11 cellular contexts compared by ENCODE assay signal in the genomic region with DNA sequence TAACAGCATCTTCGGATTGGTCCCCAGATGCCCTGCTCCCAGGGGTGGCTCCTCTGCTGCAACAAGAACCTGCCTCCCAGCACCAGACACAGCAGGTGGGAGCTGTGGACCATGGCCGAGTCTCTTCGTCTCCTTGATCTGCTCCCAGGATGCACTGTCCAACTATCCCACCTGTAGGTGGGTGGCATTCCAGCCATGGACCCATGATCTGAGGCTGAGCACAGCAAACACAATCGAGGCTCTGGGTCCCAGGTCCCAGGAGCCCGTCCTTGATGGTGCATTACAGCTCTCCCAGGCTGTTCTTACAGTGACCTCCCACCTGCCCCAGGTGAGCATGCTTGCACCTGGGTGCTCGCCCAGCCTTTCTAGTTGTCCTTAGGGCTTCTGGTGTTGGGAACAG. TPM values are rescaled to one million over a fixed set of nuclear protein-coding genes. Genes with fewer than 3 reads are reported as not detected.
DNase-seq lines count a peak whose midpoint lies in the region; ATAC-seq, FAIRE-seq and TF ChIP-seq lines count a peak whose summit lies in the region.
"Had no signal": no experiment of that assay in that cellular context is flagged by ENCODE, and none has a peak within 500 bp of the region (broad histone marks: within the 10 kb centered on the region; RNA-seq: fewer than 3 reads in every experiment).

No MANE protein-coding gene starts in this region.

- in situ Hi-C loops in K562 (cut with MboI), result no loop called here

- peak overlapping the region; percentile 98 for H3K27ac Mint-ChIP-seq in CD8-positive, alpha-beta T cell
- no peak overlapping the region for H3K27ac Mint-ChIP-seq in nephron progenitor cell

- H3K4me3 Mint-ChIP-seq in CD8-positive, alpha-beta T cell, result peak overlapping the region; percentile 98
- H3K4me3 Mint-ChIP-seq in nephron progenitor cell, result peak overlapping the region; percentile 91

- no peak for TF ChIP-seq CTCF in CD8-positive, alpha-beta T cell (IDR thresholded peaks at IDR 0.05)
- TF ChIP-seq CTCF in KMS-11 (conservative IDR thresholded peaks at IDR 0.05; ENCODE audit: low read depth, low read length), result no peak
- TF ChIP-seq CTCF in K562 (IDR thresholded peaks at IDR 0.05 in 2 of 3, conservative IDR thresholded peaks at IDR 0.05 in 1 of 3; ENCODE audit: insufficient read depth in 2 of 3, low read depth in 1 of 3, low read length in 3 of 3), result no peak
- TF ChIP-seq CTCF in nephron progenitor cell (IDR thresholded peaks at IDR 0.05), result no peak

- no peaks in the 10 kb centered on the region for H3K27me3 Mint-ChIP-seq in CD8-positive, alpha-beta T cell (ENCODE audit: low read depth)
- no peaks in the 10 kb centered on the region for H3K27me3 Mint-ChIP-seq in nephron progenitor cell (ENCODE audit: low read depth, poor library complexity)

- no peaks in the 10 kb centered on the region for H3K9me1 ChIP-seq in K562 (ENCODE audit: control insufficient read depth, insufficient read depth, low read length)

- TF ChIP-seq POLR2A in K562 (conservative IDR thresholded peaks at IDR 0.05) (no peak), GM18505 (IDR thresholded peaks at IDR 0.05; ENCODE audit: borderline replicate concordance, extremely low read depth, insufficient read depth, insufficient read length) (no peak)

- H3K36me3 ChIP-seq in CD8-positive, alpha-beta T cell (ENCODE audit: insufficient read depth, low read length), result no peaks in the 10 kb centered on the region
- no peaks in the 10 kb centered on the region for H3K36me3 ChIP-seq in KMS-11 (ENCODE audit: insufficient read depth)
- no peaks in the 10 kb centered on the region for H3K36me3 ChIP-seq in K562 (ENCODE audit: control insufficient read depth, insufficient read depth, low read length)
- H3K36me3 ChIP-seq: prostate gland had no signal

- no peak for TF ChIP-seq RAD21 in K562 (CRISPR knock-in tag; conservative IDR thresholded peaks at IDR 0.05 in 1 of 2, IDR thresholded peaks at IDR 0.05 in 1 of 2)

- H3K36me3 Mint-ChIP-seq in CD8-positive, alpha-beta T cell, result peaks cover 4% of the 10 kb centered on the region
- H3K36me3 Mint-ChIP-seq in nephron progenitor cell (ENCODE audit: low read depth), result no peaks in the 10 kb centered on the region

- H3K4me1 Mint-ChIP-seq in CD8-positive, alpha-beta T cell (ENCODE audit: low read depth), result peaks cover 30% of the 10 kb centered on the region
- peaks cover 22% of the 10 kb centered on the region for H3K4me1 Mint-ChIP-seq in nephron progenitor cell

- H3K4me2 ChIP-seq in KMS-11, result peak overlapping the region; percentile 100; the same call in 1 of the 2 replicates
- H3K4me2 ChIP-seq in K562 (ENCODE audit: insufficient read depth, low read length), result peak overlapping the region; percentile 99

- H3K4me3 ChIP-seq in CD8-positive, alpha-beta T cell (ENCODE audit: low read depth, low read length), result no peak overlapping the region
- no peak overlapping the region for H3K4me3 ChIP-seq in KMS-11 (IDR thresholded peaks at IDR 0.05; ENCODE audit: insufficient read depth, low read depth, low read length)
- H3K4me3 ChIP-seq in K562, result no peak overlapping the region

- H3K27ac ChIP-seq in CD8-positive, alpha-beta T cell (ENCODE audit: low read depth, low read length), result no peak overlapping the region
- H3K27ac ChIP-seq in KMS-11 (no peak overlapping the region), K562 (ENCODE audit: extremely low read depth, low read depth, low read length) (no peak overlapping the region)

- ATAC-seq in CD8-positive, alpha-beta T cell, result no peak
- no peak for ATAC-seq in K562
- ATAC-seq in GM18505 (IDR thresholded peaks at IDR 0.05; ENCODE audit: unreplicated experiment), result no peak

- no peaks in the 10 kb centered on the region for H3K9me3 ChIP-seq in CD8-positive, alpha-beta T cell (ENCODE audit: low read length)
- H3K9me3 ChIP-seq in K562 (replicated peaks; ENCODE audit: control insufficient read depth, insufficient read depth, low read depth, low read length), result no peaks in the 10 kb centered on the region
- H3K9me3 ChIP-seq: prostate gland had no signal

- H3K79me2 ChIP-seq in KMS-11 (ENCODE audit: insufficient read depth, low read depth), result peaks cover 6% of the 10 kb centered on the region; the same call in 1 of the 2 replicates
- H3K79me2 ChIP-seq in K562 (ENCODE audit: control insufficient read depth, insufficient read depth, low read length), result peaks cover 13% of the 10 kb centered on the region; the same call in 2 of the 3 replicates

- no peak for DNase-seq in CD8-positive, alpha-beta T cell
- DNase-seq in K562 (ENCODE audit: extremely low read depth in 1 of 4, low spot score in 3 of 4), result no peak
- no peak for DNase-seq in nephron progenitor cell
- DNase-seq in AG08395 (ENCODE audit: low spot score), result no peak
- no peak for DNase-seq in OCI-M2 (lab: John Stamatoyannopoulos, UW; ENCODE audit: unreplicated experiment)
- DNase-seq in KG1 (lab: John Stamatoyannopoulos, UW), result no peak

- POLR2A ChIA-PET in CD8-positive, alpha-beta T cell (lab: Charles Lee), result interaction anchor here (0.6 to 1.5 kb wide), 2 partner anchors 17 to 51 kb away, joined by 4 to 14 read pairs; partner anchors contain the start of gene ZNF497
- POLR2A ChIA-PET in K562 (lab: Yijun Ruan, JAX), result interaction anchor here (0.6 to 1.8 kb wide), 3 partner anchors 15 to 132 kb away, joined by 3 to 13 read pairs (median 6); partner anchors contain the start of gene ZNF497

- no peak overlapping the region for H3K9ac ChIP-seq in KMS-11
- H3K9ac ChIP-seq in K562 (ENCODE audit: insufficient read depth in 1 of 2, low read depth in 2 of 2, low read length in 2 of 2), result peak overlapping the region in 1 of 2 experiments; percentile 93; a peak in 2 of 4 replicates

- no peaks in the 10 kb centered on the region for H3K9me3 Mint-ChIP-seq in CD8-positive, alpha-beta T cell
- no peaks in the 10 kb centered on the region for H3K9me3 Mint-ChIP-seq in nephron progenitor cell

- peaks cover 23% of the 10 kb centered on the region for H3K4me1 ChIP-seq in CD8-positive, alpha-beta T cell (ENCODE audit: insufficient read depth, low read length)
- H3K4me1 ChIP-seq in KMS-11 (ENCODE audit: low read depth, poor library complexity, severe bottlenecking) (peaks cover 14% of the 10 kb centered on the region), K562 (replicated peaks in 1 of 2; ENCODE audit: control insufficient read depth in 2 of 2, insufficient read depth in 2 of 2, low read length in 2 of 2) (peaks cover 9 to 34% of the 10 kb centered on the region in 2 experiments; a peak in 3 of 5 replicates)

- no peak for TF ChIP-seq EP300 in K562 (IDR thresholded peaks at IDR 0.05; ENCODE audit: low read length)

- intact Hi-C loops in CD8-positive, alpha-beta T cell (cut with DNase I, micrococcal nuclease), result no loop called here
- intact Hi-C loops in K562 (cut with micrococcal nuclease), result no loop called here

- no peaks in the 10 kb centered on the region for H3K27me3 ChIP-seq in CD8-positive, alpha-beta T cell (ENCODE audit: insufficient read depth, low read length)
- no peaks in the 10 kb centered on the region for H3K27me3 ChIP-seq in KMS-11 (ENCODE audit: insufficient read depth, low read depth)
- no peaks in the 10 kb centered on the region for H3K27me3 ChIP-seq in K562 (ENCODE audit: control insufficient read depth in 2 of 2, insufficient read depth in 2 of 2, low read length in 2 of 2)

- 58% methylated on average over 6 of the region's 6 CpGs for WGBS in K562 (ENCODE audit: insufficient coverage, low coverage, missing lambda C conversion rate)

- no peaks in the 10 kb centered on the region for H4K20me1 ChIP-seq in KMS-11 (ENCODE audit: insufficient read depth)
- no peaks in the 10 kb centered on the region for H4K20me1 ChIP-seq in K562 (replicated peaks; ENCODE audit: control insufficient read depth, insufficient read depth, low read length)

- BruUV-seq in K562 (replicated peaks; lab: Mats Ljungman, UMichigan), result no TSS peak

- no peak for FAIRE-seq in K562 (lab: Jason Lieb, UNC)
- FAIRE-seq: islet of Langerhans had no signal

- CTCF ChIA-PET in CD8-positive, alpha-beta T cell (lab: Charles Lee), result interaction anchor here (1.3 kb wide), 1 partner anchor 23 kb away, joined by 4 read pairs; no protein-coding TSS in a partner anchor
- CTCF ChIA-PET in K562 (lab: Yijun Ruan, JAX; ENCODE audit: low intra/inter-chr PET ratio), result no interaction called here

- no peak overlapping the region for H2AFZ ChIP-seq in KMS-11 (ENCODE audit: low read depth)
- H2AFZ ChIP-seq in K562 (ENCODE audit: low read depth, low read length), result no peak overlapping the region

RNA-seq across cellular contexts. Expression of gene ZNF837, which starts 1.6 kb away (rescaled TPM):
- 1 to 10 TPM; 1.2 to 1.3 TPM for total RNA-seq in CD8-positive, alpha-beta T cell
- 1.00 TPM in 1 of 2 replicates, not detected in the other for total RNA-seq in K562 (2011; cell fraction: chromatin; rRNA removed; ENCODE audit: low replicate concordance)
- total RNA-seq in K562 (2011; cell fraction: nucleolus; rRNA removed), result 0.83 and 1.1 TPM in 2 replicates
- 0.31 and 0.37 TPM in 2 replicates for total RNA-seq in K562 (2011; cell fraction: nucleoplasm; rRNA removed)
- total RNA-seq in K562 (2014; rRNA removed) (1.8 and 2.1 TPM in 2 replicates), K562 (2014; rRNA removed; fragmentation: Illumina TruSeq; extraction: Trizol) (not detected in 2 replicates), K562 (2015; rRNA removed; fragmentation: Illumina TruSeq; extraction: Trizol) (0.11 TPM in 2 replicates), K562 (2021) (0.54 and 1.2 TPM in 2 replicates)
- polyA plus RNA-seq in K562 (2011; rRNA removed) (0.21 and 0.28 TPM in 2 replicates), K562 (2014; fragmentation: Illumina TruSeq; extraction: Trizol) (0.10 TPM in 1 of 2 replicates, not detected in the other), K562 (2014; fragmentation: Nextera tagmentation; extraction: Ambion mirVana) (not detected), K562 (2014; rRNA removed) (0.57 and 0.73 TPM in 2 replicates)
- polyA plus RNA-seq in K562 (2011; cell fraction: cytosol; rRNA removed), result 0.55 and 3.2 TPM in 2 replicates
- 0.62 and 1.3 TPM in 2 replicates for polyA plus RNA-seq in K562 (2011; cell fraction: nucleus; rRNA removed)
- 0.43 and 1.1 TPM in 2 replicates for polyA plus RNA-seq in K562 (2012)
- not detected in 2 replicates for polyA minus RNA-seq in K562 (2011; rRNA and poly(A)+ RNA removed)
- polyA minus RNA-seq in K562 (2011; cell fraction: cytosol; rRNA and poly(A)+ RNA removed), result 0.67 and 1.1 TPM in 2 replicates
- polyA minus RNA-seq in K562 (2011; cell fraction: nucleus; rRNA and poly(A)+ RNA removed), result 0.44 and 0.54 TPM in 2 replicates

RNA-seq across cellular contexts. Expression of gene RPS5, which starts 7.8 kb away (rescaled TPM):
- 1,000 to 10,000 TPM; 1,884 to 1,887 TPM for total RNA-seq in CD8-positive, alpha-beta T cell
- 345 and 934 TPM in 2 replicates for total RNA-seq in K562 (2011; cell fraction: chromatin; rRNA removed; ENCODE audit: low replicate concordance)
- total RNA-seq in K562 (2011; cell fraction: nucleolus; rRNA removed), result 1,499 and 1,711 TPM in 2 replicates
- 1,436 and 2,256 TPM in 2 replicates for total RNA-seq in K562 (2011; cell fraction: nucleoplasm; rRNA removed)
- total RNA-seq in K562 (2014; rRNA removed), result 3,570 and 3,842 TPM in 2 replicates
- total RNA-seq in K562 (2014; rRNA removed; fragmentation: Illumina TruSeq; extraction: Trizol), result 800 and 1,228 TPM in 2 replicates
- total RNA-seq in K562 (2015; rRNA removed; fragmentation: Illumina TruSeq; extraction: Trizol), result 1,556 and 1,583 TPM in 2 replicates
- 2,248 and 2,336 TPM in 2 replicates for total RNA-seq in K562 (2021)
- polyA plus RNA-seq in K562 (2011; rRNA removed), result 3,238 and 3,879 TPM in 2 replicates
- 6,312 and 9,379 TPM in 2 replicates for polyA plus RNA-seq in K562 (2011; cell fraction: cytosol; rRNA removed)
- polyA plus RNA-seq in K562 (2011; cell fraction: nucleus; rRNA removed), result 1,727 and 2,219 TPM in 2 replicates
- 2,682 and 3,255 TPM in 2 replicates for polyA plus RNA-seq in K562 (2012)
- 1,865 and 2,679 TPM in 2 replicates for polyA plus RNA-seq in K562 (2014; fragmentation: Illumina TruSeq; extraction: Trizol)
- polyA plus RNA-seq in K562 (2014; fragmentation: Nextera tagmentation; extraction: Ambion mirVana), result 1,000 to 10,000 TPM; 2,484 to 2,751 TPM
- polyA plus RNA-seq in K562 (2014; rRNA removed), result 3,494 and 3,885 TPM in 2 replicates
- polyA minus RNA-seq in K562 (2011; rRNA and poly(A)+ RNA removed), result 2,086 and 2,630 TPM in 2 replicates
- polyA minus RNA-seq in K562 (2011; cell fraction: cytosol; rRNA and poly(A)+ RNA removed), result 1,081 and 1,118 TPM in 2 replicates
- polyA minus RNA-seq in K562 (2011; cell fraction: nucleus; rRNA and poly(A)+ RNA removed), result 377 and 605 TPM in 2 replicates

RNA-seq across cellular contexts. Expression of gene RNF225, which starts 16.2 kb away (rescaled TPM):
- total RNA-seq in CD8-positive, alpha-beta T cell, result under 1 TPM in 1 of 2 experiments, not detected in 1; 0.76 TPM
- total RNA-seq in K562 (2011; cell fraction: chromatin; rRNA removed; ENCODE audit: low replicate concordance), result 0.46 and 1.3 TPM in 2 replicates
- 3.0 and 3.7 TPM in 2 replicates for total RNA-seq in K562 (2011; cell fraction: nucleolus; rRNA removed)
- total RNA-seq in K562 (2011; cell fraction: nucleoplasm; rRNA removed), result 1.4 TPM in 1 of 2 replicates, not detected in the other
- total RNA-seq in K562 (2014; rRNA removed) (0.37 TPM in 1 of 2 replicates, not detected in the other), K562 (2014; rRNA removed; fragmentation: Illumina TruSeq; extraction: Trizol) (not detected in 2 replicates), K562 (2015; rRNA removed; fragmentation: Illumina TruSeq; extraction: Trizol) (not detected in 2 replicates), K562 (2021) (0.31 and 0.33 TPM in 2 replicates)
- polyA plus RNA-seq in K562 (2011; rRNA removed) (not detected in 2 replicates), K562 (2014; fragmentation: Illumina TruSeq; extraction: Trizol) (not detected in 2 replicates), K562 (2014; fragmentation: Nextera tagmentation; extraction: Ambion mirVana) (not detected), K562 (2014; rRNA removed) (not detected in 2 replicates)
- not detected in 2 replicates for polyA plus RNA-seq in K562 (2011; cell fraction: cytosol; rRNA removed)
- polyA plus RNA-seq in K562 (2011; cell fraction: nucleus; rRNA removed), result 0.11 and 0.23 TPM in 2 replicates
- not detected in 2 replicates for polyA plus RNA-seq in K562 (2012)
- not detected in 2 replicates for polyA minus RNA-seq in K562 (2011; rRNA and poly(A)+ RNA removed)
- not detected in 2 replicates for polyA minus RNA-seq in K562 (2011; cell fraction: cytosol; rRNA and poly(A)+ RNA removed)
- 1.3 and 1.6 TPM in 2 replicates for polyA minus RNA-seq in K562 (2011; cell fraction: nucleus; rRNA and poly(A)+ RNA removed)
- polyA plus RNA-seq: thymus had no signal

RNA-seq across cellular contexts. Expression of gene ZNF497, which starts 16.7 kb away (rescaled TPM):
- 1 to 10 TPM in 1 of 2 experiments, under 1 TPM in 1; 0.79 to 1.2 TPM for total RNA-seq in CD8-positive, alpha-beta T cell
- 4.1 and 7.1 TPM in 2 replicates for total RNA-seq in K562 (2011; cell fraction: chromatin; rRNA removed; ENCODE audit: low replicate concordance)
- 3.7 and 6.0 TPM in 2 replicates for total RNA-seq in K562 (2011; cell fraction: nucleolus; rRNA removed)
- 1.8 and 2.1 TPM in 2 replicates for total RNA-seq in K562 (2011; cell fraction: nucleoplasm; rRNA removed)
- total RNA-seq in K562 (2014; rRNA removed) (0.45 and 0.98 TPM in 2 replicates), K562 (2014; rRNA removed; fragmentation: Illumina TruSeq; extraction: Trizol) (0.22 and 0.29 TPM in 2 replicates), K562 (2015; rRNA removed; fragmentation: Illumina TruSeq; extraction: Trizol) (0.43 and 0.57 TPM in 2 replicates), K562 (2021) (0.89 and 0.96 TPM in 2 replicates)
- polyA plus RNA-seq in K562 (2011; rRNA removed) (0.96 and 0.98 TPM in 2 replicates), K562 (2014; fragmentation: Illumina TruSeq; extraction: Trizol) (0.24 and 0.36 TPM in 2 replicates), K562 (2014; fragmentation: Nextera tagmentation; extraction: Ambion mirVana) (under 1 TPM in 1 of 2 experiments, not detected in 1; 0.06 TPM), K562 (2014; rRNA removed) (0.56 and 0.63 TPM in 2 replicates)
- 0.81 and 2.7 TPM in 2 replicates for polyA plus RNA-seq in K562 (2011; cell fraction: cytosol; rRNA removed)
- 3.2 and 8.8 TPM in 2 replicates for polyA plus RNA-seq in K562 (2011; cell fraction: nucleus; rRNA removed)
- 1.0 and 2.0 TPM in 2 replicates for polyA plus RNA-seq in K562 (2012)
- polyA minus RNA-seq in K562 (2011; rRNA and poly(A)+ RNA removed), result 0.74 and 0.93 TPM in 2 replicates
- polyA minus RNA-seq in K562 (2011; cell fraction: cytosol; rRNA and poly(A)+ RNA removed), result 0.57 and 0.82 TPM in 2 replicates
- 1.5 and 2.1 TPM in 2 replicates for polyA minus RNA-seq in K562 (2011; cell fraction: nucleus; rRNA and poly(A)+ RNA removed)

RNA-seq across cellular contexts. Expression of gene A1BG, which starts 26.0 kb away (rescaled TPM):
- total RNA-seq in CD8-positive, alpha-beta T cell, result 10 to 100 TPM; 29.3 to 29.9 TPM
- 2.7 and 6.5 TPM in 2 replicates for total RNA-seq in K562 (2011; cell fraction: chromatin; rRNA removed; ENCODE audit: low replicate concordance)
- 3.0 and 4.8 TPM in 2 replicates for total RNA-seq in K562 (2011; cell fraction: nucleolus; rRNA removed)
- 4.9 and 5.3 TPM in 2 replicates for total RNA-seq in K562 (2011; cell fraction: nucleoplasm; rRNA removed)
- total RNA-seq in K562 (2014; rRNA removed) (19.8 and 24.6 TPM in 2 replicates), K562 (2014; rRNA removed; fragmentation: Illumina TruSeq; extraction: Trizol) (0.76 and 0.96 TPM in 2 replicates), K562 (2015; rRNA removed; fragmentation: Illumina TruSeq; extraction: Trizol) (3.1 and 3.6 TPM in 2 replicates), K562 (2021) (11.8 and 12.1 TPM in 2 replicates)
- polyA plus RNA-seq in K562 (2011; rRNA removed) (2.6 and 5.7 TPM in 2 replicates), K562 (2014; fragmentation: Illumina TruSeq; extraction: Trizol) (0.10 and 1.5 TPM in 2 replicates), K562 (2014; fragmentation: Nextera tagmentation; extraction: Ambion mirVana) (1 to 10 TPM; 1.2 to 2.4 TPM), K562 (2014; rRNA removed) (14.0 and 15.9 TPM in 2 replicates)
- 14.5 and 55.0 TPM in 2 replicates for polyA plus RNA-seq in K562 (2011; cell fraction: cytosol; rRNA removed)
- polyA plus RNA-seq in K562 (2011; cell fraction: nucleus; rRNA removed), result 4.9 and 5.4 TPM in 2 replicates
- polyA plus RNA-seq in K562 (2012), result 12.0 and 15.2 TPM in 2 replicates
- 0.51 and 0.56 TPM in 2 replicates for polyA minus RNA-seq in K562 (2011; rRNA and poly(A)+ RNA removed)
- polyA minus RNA-seq in K562 (2011; cell fraction: cytosol; rRNA and poly(A)+ RNA removed), result 0.48 and 3.5 TPM in 2 replicates
- polyA minus RNA-seq in K562 (2011; cell fraction: nucleus; rRNA and poly(A)+ RNA removed), result 1.3 and 1.6 TPM in 2 replicates
